Comparison of ENCODE assay signal across 11 cellular contexts in the genomic region with DNA sequence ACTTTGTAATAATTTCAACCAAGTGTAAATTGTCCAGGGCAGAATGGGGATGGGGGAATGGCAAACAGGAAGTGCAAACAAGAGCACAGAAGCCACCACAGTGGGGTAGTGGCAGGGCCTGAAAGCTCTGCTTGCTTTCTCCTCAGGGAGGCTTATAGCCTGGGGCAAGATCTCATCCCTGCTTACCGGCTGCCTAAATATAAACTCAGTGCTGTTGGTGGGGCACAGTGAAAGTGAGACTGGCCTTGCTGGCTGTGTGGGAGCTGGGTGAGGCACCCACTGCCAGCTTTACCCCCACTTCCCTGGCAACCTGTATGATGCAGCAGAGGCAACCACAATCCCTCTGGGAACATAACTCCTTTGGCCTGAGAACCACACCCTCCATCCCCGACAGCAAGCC. TPM values are rescaled to one million over a fixed set of nuclear protein-coding genes. Genes with fewer than 3 reads are reported as not detected.
DNase-seq lines count a peak whose midpoint lies in the region; ATAC-seq and TF ChIP-seq lines count a peak whose summit lies in the region.
"Had no signal": no experiment of that assay in that cellular context is flagged by ENCODE, and none has a peak within 500 bp of the region (broad histone marks: within the 10 kb centered on the region; RNA-seq: fewer than 3 reads in every experiment).

No MANE protein-coding gene starts in this region.

- peaks cover 27 to 53% (median 49%) of the 10 kb centered on the region in 10 experiments for H3K4me1 ChIP-seq in BLaER1 treated with 17β-estradiol and CSF1 and Interleukin-3, amounts not matched to agents 10 nM and 100 nM

- TF ChIP-seq CTCF in GM12865 (IDR thresholded peaks at IDR 0.05; ENCODE audit: insufficient read depth, low read depth, low read length, missing control alignments): no peak

- H3K9me3 ChIP-seq in BLaER1 treated with 17β-estradiol and CSF1 and Interleukin-3, amounts not matched to agents 10 nM and 100 nM (replicated peaks in 1 of 11): peaks cover 8 to 32% (median 22%) of the 10 kb centered on the region in 11 experiments; a peak in 21 of 22 replicates

- peak overlapping the region in 9 of 11 experiments; percentile 36 to 67 (median 46); a peak in 16 of 22 replicates for H3K27ac ChIP-seq in BLaER1 treated with 17β-estradiol and CSF1 and Interleukin-3, amounts not matched to agents 10 nM and 100 nM

- ATAC-seq in left ventricle myocardium superior (peak; percentile 39), HG02938 (IDR thresholded peaks at IDR 0.05; ENCODE audit: unreplicated experiment) (no peak)
- ATAC-seq in activated CD4-positive, CD25-positive, alpha-beta regulatory T cell treated with anti-CD3 and anti-CD28 coated beads, Interleukin-2, amount 50 U/mL, for 24 hours: no peak

- H3K4me3 ChIP-seq in BLaER1 treated with 17β-estradiol and CSF1 and Interleukin-3, amounts not matched to agents 10 nM and 100 nM: peak overlapping the region in 3 of 10 experiments; percentile 3 to 9 (median 3); a peak in 2 of 20 replicates
- H3K4me3 ChIP-seq in GM12865 (ENCODE audit: low read depth, low read length): no peak overlapping the region

- H3K27me3 ChIP-seq in BLaER1 treated with 17β-estradiol and CSF1 and Interleukin-3, amounts not matched to agents 10 nM and 100 nM: no peaks in the 10 kb centered on the region

- H4K20me1 ChIP-seq in BLaER1 treated with 17β-estradiol and CSF1 and Interleukin-3, amounts not matched to agents 10 nM and 100 nM: no peaks in the 10 kb centered on the region

- peak overlapping the region; percentile 53 to 91 (median 77) for H3K4me2 ChIP-seq in BLaER1 treated with 17β-estradiol and CSF1 and Interleukin-3, amounts not matched to agents 10 nM and 100 nM

- H3K36me3 ChIP-seq in BLaER1 treated with 17β-estradiol and CSF1 and Interleukin-3, amounts not matched to agents 10 nM and 100 nM: no peaks in the 10 kb centered on the region

- H3K9ac ChIP-seq in BLaER1 treated with 17β-estradiol and CSF1 and Interleukin-3, amounts not matched to agents 10 nM and 100 nM: peak overlapping the region in 7 of 11 experiments; percentile 13 to 38 (median 29); a peak in 8 of 22 replicates

- DNase-seq in GM12865 (ENCODE audit: low read depth): peak; percentile 42
- peak; percentile 58 for DNase-seq in NCI-H526 treated with DMSO at 0.1 percent for 48 hours (lab: John Stamatoyannopoulos, UW)
- DNase-seq in left ventricle myocardium superior: no peak
- no peak for DNase-seq in SW 1271 (lab: John Stamatoyannopoulos, UW)
- no peak for DNase-seq in stimulated activated CD4-positive, alpha-beta T cell treated with anti-CD3 and anti-CD28 coated beads, Interleukin-2, amount 100 ng/mL, for 24 hours
- DNase-seq: activated CD4-positive, CD25-positive, alpha-beta regulatory T cell; effector memory CD4-positive, alpha-beta T cell had no signal

- intact Hi-C loops in left ventricle myocardium superior (cut with micrococcal nuclease): loop anchor here (10.0 kb wide), 1 partner anchor 106 kb away; no protein-coding TSS in a partner anchor

RNA-seq across cellular contexts. Expression of a gene that starts 15.2 kb away (rescaled TPM):
- 121 TPM for total RNA-seq in left ventricle myocardium superior

RNA-seq across cellular contexts. Expression of a gene that starts 18.9 kb away (rescaled TPM):
- total RNA-seq in left ventricle myocardium superior: 0.07 TPM
- total RNA-seq: LHCN-M2 had no signal

Comparison
In these comparisons a context has a peak if more than half of its experiments do, and no peak if none do; other contexts are left out.
1. DNase-seq: peak in GM12865 (single experiment) and NCI-H526 treated with DMSO at 0.1 percent for 48 hours (single experiment); none in left ventricle myocardium superior (single experiment), SW 1271 (0 of 2) and stimulated activated CD4-positive, alpha-beta T cell treated with anti-CD3 and anti-CD28 coated beads, Interleukin-2, amount 100 ng/mL, for 24 hours (0 of 2).